1 cellular context compared by ENCODE assay signal in genomic region chr13:36133950-36134349, GRCh38.
TF ChIP-seq lines count a peak whose summit lies in the region.

No MANE protein-coding gene starts in this region.

TF ChIP-seq in endothelial cell of umbilical vein, 7 proteins besides CTCF, POLR2A, EP300 and RAD21:
- TF ChIP-seq POLR2AphosphoS5 (IDR thresholded peaks at IDR 0.05; ENCODE audit: insufficient read depth, low read depth, low read length) (no peak), MAX (IDR thresholded peaks at IDR 0.05; ENCODE audit: insufficient read depth, insufficient read length) (no peak), EZH2 (IDR thresholded peaks at IDR 0.05; ENCODE audit: borderline replicate concordance, low read depth, low read length, severe bottlenecking) (no peak), FOS (IDR thresholded peaks at IDR 0.05; ENCODE audit: borderline replicate concordance, insufficient read depth, low read length) (no peak), JUN (IDR thresholded peaks at IDR 0.05; ENCODE audit: borderline replicate concordance, insufficient read depth, insufficient read length, low read depth) (no peak), MYC (IDR thresholded peaks at IDR 0.05; ENCODE audit: low read depth, low read length) (no peak), GATA2 (IDR thresholded peaks at IDR 0.05; ENCODE audit: insufficient read depth, insufficient read length, low read depth, low read length) (no peak)
